ENCODE assay signal across 19 cellular contexts in genomic region chr1:214029796-214030195, GRCh38. TPM values are rescaled to one million over a fixed set of nuclear protein-coding genes. Genes with fewer than 3 reads are reported as not detected.
DNase-seq lines count a peak whose midpoint lies in the region; ATAC-seq and TF ChIP-seq lines count a peak whose summit lies in the region.
"Had no signal": no experiment of that assay in that cellular context is flagged by ENCODE, and none has a peak within 500 bp of the region (broad histone marks: within the 10 kb centered on the region; RNA-seq: fewer than 3 reads in every experiment).

No MANE protein-coding gene starts in this region.

- peak; percentile 86 for ATAC-seq in left ventricle myocardium superior
- ATAC-seq: HCT116; Panc1; stimulated activated naive B cell treated with anti-CD40 and anti-IgM and Interleukin-4, amounts not matched to agents 10 μg/mL and 1 μg/mL and 100 μg/mL, for 72 hours; upper lobe of right lung had no signal

- H3K79me1 ChIP-seq in neuronal stem cell (ENCODE audit: low read depth, low read length) = no peaks in the 10 kb centered on the region

- no peak overlapping the region for H2AFZ ChIP-seq in neuronal stem cell (ENCODE audit: low read length)

- H2AK5ac ChIP-seq in neuronal stem cell (ENCODE audit: low read depth, low read length) = no peak overlapping the region

- H3K36me3 ChIP-seq in adrenal gland (replicated peaks in 1 of 2) (no peaks in the 10 kb centered on the region), neuronal stem cell (replicated peaks in 1 of 2; ENCODE audit: control insufficient read depth in 2 of 2, insufficient read depth in 2 of 2, low read length in 2 of 2) (no peaks in the 10 kb centered on the region)
- H3K36me3 ChIP-seq: upper lobe of right lung had no signal

- H3K4me3 ChIP-seq in adrenal gland (no peak overlapping the region), neuronal stem cell (ENCODE audit: low read length in 2 of 2) (no peak overlapping the region)
- H3K4me3 ChIP-seq: upper lobe of right lung had no signal

- H3K4me2 ChIP-seq in neuronal stem cell (ENCODE audit: insufficient read depth, low read length, poor library complexity, severe bottlenecking) = no peak overlapping the region

- no peak overlapping the region for H3K27ac Mint-ChIP-seq in activated naive CD8-positive, alpha-beta T cell treated with anti-CD3 and anti-CD28 coated beads for 36 hours
- H3K27ac Mint-ChIP-seq in activated T-helper 2 cell treated with anti-CD3 and anti-CD28 coated beads, Interferon-gamma antibody, Interleukin-2, Interleukin-4, amounts not matched to agents 10 μg/mL and 5 μg/mL and 100 μg/mL, durations not matched to agents 14 hours and 24 hours and 36 hours = no peak overlapping the region
- H3K27ac Mint-ChIP-seq: IgD-negative memory B cell; stimulated activated naive B cell treated with anti-CD40 and anti-IgM and Interleukin-4, amounts not matched to agents 10 μg/mL and 1 μg/mL and 100 μg/mL, for 72 hours had no signal

- H3K4ac ChIP-seq in neuronal stem cell (ENCODE audit: low read length) = no peak overlapping the region

- TF ChIP-seq CTCF in adrenal gland (IDR thresholded peaks at IDR 0.05) = no peak

- no peak overlapping the region for H4K91ac ChIP-seq in neuronal stem cell (ENCODE audit: low read depth, low read length, poor library complexity)

- DNase-seq in Ammon's horn (ENCODE audit: low spot score) (peak; percentile 67), adrenal gland (peak in 1 of 7 donors; percentile 14), left ventricle myocardium superior (no peak), neuronal stem cell (ENCODE audit: low spot score) (peak; percentile 51), NCI-H146 treated with DMSO at 0.1 percent for 48 hours (lab: John Stamatoyannopoulos, UW; ENCODE audit: unreplicated experiment) (no peak), NCI-H1105 (lab: John Stamatoyannopoulos, UW) (no peak)
- no peak for DNase-seq in activated naive CD8-positive, alpha-beta T cell treated with anti-CD3 and anti-CD28 coated beads for 36 hours
- DNase-seq in activated T-helper 2 cell treated with anti-CD3 and anti-CD28 coated beads, Interferon-gamma antibody, Interleukin-2, Interleukin-4, amounts not matched to agents 10 μg/mL and 5 μg/mL and 100 μg/mL, durations not matched to agents 14 hours and 24 hours and 36 hours (ENCODE audit: low spot score) = no peak
- DNase-seq: activated CD4-positive, alpha-beta T cell treated with anti-CD3 and anti-CD28 coated beads, Interleukin-2, amount 50 U/mL, for 48 hours; foreskin melanocyte; mesenchymal stem cell; NCI-H2081; NCI-H526 treated with DMSO at 0.1 percent for 48 hours; stimulated activated naive B cell treated with anti-CD40 and anti-IgM and Interleukin-4, amounts not matched to agents 10 μg/mL and 1 μg/mL and 100 μg/mL, for 72 hours; upper lobe of right lung had no signal

- H3K4me1 Mint-ChIP-seq in activated naive CD8-positive, alpha-beta T cell treated with anti-CD3 and anti-CD28 coated beads for 36 hours = no peaks in the 10 kb centered on the region
- no peaks in the 10 kb centered on the region for H3K4me1 Mint-ChIP-seq in activated T-helper 2 cell treated with anti-CD3 and anti-CD28 coated beads, Interferon-gamma antibody, Interleukin-2, Interleukin-4, amounts not matched to agents 10 μg/mL and 5 μg/mL and 100 μg/mL, durations not matched to agents 14 hours and 24 hours and 36 hours (ENCODE audit: low read depth)
- H3K4me1 Mint-ChIP-seq: IgD-negative memory B cell; stimulated activated naive B cell treated with anti-CD40 and anti-IgM and Interleukin-4, amounts not matched to agents 10 μg/mL and 1 μg/mL and 100 μg/mL, for 72 hours had no signal

- H3K9me3 Mint-ChIP-seq in activated naive CD8-positive, alpha-beta T cell treated with anti-CD3 and anti-CD28 coated beads for 36 hours = no peaks in the 10 kb centered on the region
- H3K9me3 Mint-ChIP-seq in activated T-helper 2 cell treated with anti-CD3 and anti-CD28 coated beads, Interferon-gamma antibody, Interleukin-2, Interleukin-4, amounts not matched to agents 10 μg/mL and 5 μg/mL and 100 μg/mL, durations not matched to agents 14 hours and 24 hours and 36 hours = no peaks in the 10 kb centered on the region
- H3K9me3 Mint-ChIP-seq: stimulated activated naive B cell treated with anti-CD40 and anti-IgM and Interleukin-4, amounts not matched to agents 10 μg/mL and 1 μg/mL and 100 μg/mL, for 72 hours had no signal

- no peaks in the 10 kb centered on the region for H3K27me3 ChIP-seq in adrenal gland
- H3K27me3 ChIP-seq in neuronal stem cell (ENCODE audit: control insufficient read depth in 3 of 3, insufficient read depth in 3 of 3, low read depth in 1 of 3, low read length in 3 of 3) = no peaks in the 10 kb centered on the region

- no peak overlapping the region for H3K18ac ChIP-seq in neuronal stem cell (ENCODE audit: low read length)

- no peak overlapping the region for H2BK12ac ChIP-seq in neuronal stem cell (ENCODE audit: low read length)

- no peak overlapping the region for H2BK5ac ChIP-seq in neuronal stem cell (ENCODE audit: low read length)

- no peak overlapping the region for H2BK15ac ChIP-seq in neuronal stem cell (ENCODE audit: low read length)

- H3K4me1 ChIP-seq in adrenal gland (replicated peaks in 1 of 2) (peaks cover 21 to 48% of the 10 kb centered on the region in 2 donors), neuronal stem cell (ENCODE audit: control insufficient read depth in 2 of 2, insufficient read depth in 1 of 2, low read depth in 1 of 2, low read length in 2 of 2) (peaks cover 27 to 47% of the 10 kb centered on the region in 2 donors)
- H3K4me1 ChIP-seq: upper lobe of right lung had no signal

- H2BK120ac ChIP-seq in neuronal stem cell (ENCODE audit: low read depth, low read length) = no peak overlapping the region

- peaks cover 25% of the 10 kb centered on the region for H3K27me3 Mint-ChIP-seq in activated naive CD8-positive, alpha-beta T cell treated with anti-CD3 and anti-CD28 coated beads for 36 hours
- H3K27me3 Mint-ChIP-seq in activated T-helper 2 cell treated with anti-CD3 and anti-CD28 coated beads, Interferon-gamma antibody, Interleukin-2, Interleukin-4, amounts not matched to agents 10 μg/mL and 5 μg/mL and 100 μg/mL, durations not matched to agents 14 hours and 24 hours and 36 hours (ENCODE audit: low read depth) = peaks cover 10% of the 10 kb centered on the region
- H3K27me3 Mint-ChIP-seq: IgD-negative memory B cell had no signal

- intact Hi-C loops in adrenal gland (cut with DNase I) (no loop called here), left ventricle myocardium superior (cut with micrococcal nuclease) (no loop called here)
- intact Hi-C loops in activated T-helper 2 cell treated with anti-CD3 and anti-CD28 coated beads, Interferon-gamma antibody, Interleukin-2, Interleukin-4, amounts not matched to agents 10 μg/mL and 5 μg/mL and 100 μg/mL, durations not matched to agents 14 hours and 24 hours and 36 hours (cut with micrococcal nuclease) = no loop called here

- H3K27ac ChIP-seq in adrenal gland (peak overlapping the region in 3 of 5 donors; percentile 25 to 74 (median 71)), neuronal stem cell (replicated peaks; ENCODE audit: low read length) (peak overlapping the region; percentile 74)
- H3K27ac ChIP-seq: upper lobe of right lung had no signal

- H3K23ac ChIP-seq in neuronal stem cell (ENCODE audit: low read depth, low read length, poor library complexity) = no peak overlapping the region

- 69 to 77% (median 72%) methylated on average over 6 of the region's 6 CpGs for WGBS in adrenal gland, 4 donors
- WGBS in neuronal stem cell (ENCODE audit: extremely low coverage in 2 of 2, insufficient read length in 2 of 2, insufficient replicate concordance in 1 of 2), 2 donors = no CpG with 5 or more reads among the region's 6 CpGs

- no peaks in the 10 kb centered on the region for H3K36me3 Mint-ChIP-seq in activated naive CD8-positive, alpha-beta T cell treated with anti-CD3 and anti-CD28 coated beads for 36 hours
- no peaks in the 10 kb centered on the region for H3K36me3 Mint-ChIP-seq in activated T-helper 2 cell treated with anti-CD3 and anti-CD28 coated beads, Interferon-gamma antibody, Interleukin-2, Interleukin-4, amounts not matched to agents 10 μg/mL and 5 μg/mL and 100 μg/mL, durations not matched to agents 14 hours and 24 hours and 36 hours (ENCODE audit: low read depth)
- H3K36me3 Mint-ChIP-seq: IgD-negative memory B cell; stimulated activated naive B cell treated with anti-CD40 and anti-IgM and Interleukin-4, amounts not matched to agents 10 μg/mL and 1 μg/mL and 100 μg/mL, for 72 hours had no signal

- no peak overlapping the region for H3K4me3 Mint-ChIP-seq in activated naive CD8-positive, alpha-beta T cell treated with anti-CD3 and anti-CD28 coated beads for 36 hours
- no peak overlapping the region for H3K4me3 Mint-ChIP-seq in activated T-helper 2 cell treated with anti-CD3 and anti-CD28 coated beads, Interferon-gamma antibody, Interleukin-2, Interleukin-4, amounts not matched to agents 10 μg/mL and 5 μg/mL and 100 μg/mL, durations not matched to agents 14 hours and 24 hours and 36 hours (ENCODE audit: low read depth)
- H3K4me3 Mint-ChIP-seq: IgD-negative memory B cell; stimulated activated naive B cell treated with anti-CD40 and anti-IgM and Interleukin-4, amounts not matched to agents 10 μg/mL and 1 μg/mL and 100 μg/mL, for 72 hours had no signal

- no peak for TF ChIP-seq POLR2A in adrenal gland (IDR thresholded peaks at IDR 0.05)

- H3K9ac ChIP-seq in neuronal stem cell (ENCODE audit: low read depth, low read length, poor library complexity) = no peak overlapping the region

- H3K14ac ChIP-seq in neuronal stem cell (ENCODE audit: low read length) = no peak overlapping the region

- H4K8ac ChIP-seq in neuronal stem cell (ENCODE audit: low read depth, low read length) = no peak overlapping the region

- H3K9me3 ChIP-seq in adrenal gland (replicated peaks in 1 of 3) (no peaks in the 10 kb centered on the region), neuronal stem cell (replicated peaks in 1 of 2; ENCODE audit: control insufficient read depth in 2 of 2, insufficient read depth in 1 of 2, low read depth in 1 of 2, low read length in 2 of 2) (no peaks in the 10 kb centered on the region)
- H3K9me3 ChIP-seq: upper lobe of right lung had no signal

RNA-seq across cellular contexts. Expression of gene PROX1, which starts 42.0 kb away (rescaled TPM):
- total RNA-seq in adrenal gland = 10 to 100 TPM; 16.1 to 91.7 (median 34.5) TPM
- 10 to 100 TPM in 1 of 3 donors, 1 to 10 TPM in 2; 2.6 to 13.5 (median 6.8) TPM for polyA plus RNA-seq in adrenal gland
- total RNA-seq in left ventricle myocardium superior = 95.0 TPM
- polyA plus RNA-seq in neuronal stem cell (2013, experiment 1 of 2) = 2.1 TPM
- 2.3 TPM for polyA plus RNA-seq in neuronal stem cell (2013, experiment 2 of 2)
- not detected for total RNA-seq in activated naive CD8-positive, alpha-beta T cell treated with anti-CD3 and anti-CD28 coated beads for 36 hours
- not detected in 2 replicates for total RNA-seq in activated T-helper 2 cell treated with anti-CD3 and anti-CD28 coated beads, Interferon-gamma antibody, Interleukin-2, Interleukin-4, amounts not matched to agents 10 μg/mL and 5 μg/mL and 100 μg/mL, durations not matched to agents 14 hours and 24 hours and 36 hours
- total RNA-seq: A673 had no signal

Comparison
In these comparisons a context has a peak if more than half of its experiments do, and no peak if none do; other contexts are left out.
1. DNase-seq: peak in Ammon's horn (single experiment) and neuronal stem cell (single experiment); none in left ventricle myocardium superior (single experiment), activated naive CD8-positive, alpha-beta T cell treated with anti-CD3 and anti-CD28 coated beads for 36 hours (single experiment), activated T-helper 2 cell treated with anti-CD3 and anti-CD28 coated beads, Interferon-gamma antibody, Interleukin-2, Interleukin-4, amounts not matched to agents 10 μg/mL and 5 μg/mL and 100 μg/mL, durations not matched to agents 14 hours and 24 hours and 36 hours (single experiment), NCI-H146 treated with DMSO at 0.1 percent for 48 hours (single experiment) and NCI-H1105 (single experiment).
2. RNA of gene PROX1, which starts 42.0 kb away (total RNA-seq): 95.0 TPM in left ventricle myocardium superior (single experiment) and 16.1 to 91.7 TPM in adrenal gland; not detected in activated naive CD8-positive, alpha-beta T cell treated with anti-CD3 and anti-CD28 coated beads for 36 hours and not detected in activated T-helper 2 cell treated with anti-CD3 and anti-CD28 coated beads, Interferon-gamma antibody, Interleukin-2, Interleukin-4, amounts not matched to agents 10 μg/mL and 5 μg/mL and 100 μg/mL, durations not matched to agents 14 hours and 24 hours and 36 hours; every median in the first group is over 10 times any median in the second.